24 cellular contexts compared by ENCODE assay signal in genomic region chr15:62612183-62612733, GRCh38.
"Had no signal": no experiment of that assay in that cellular context is flagged by ENCODE, and none has a peak within 500 bp of the region (broad histone marks: within the 10 kb centered on the region; RNA-seq: fewer than 3 reads in every experiment).

No MANE protein-coding gene starts in this region.

- H3K4me3 ChIP-seq: coronary artery, dorsolateral prefrontal cortex, esophagus muscularis mucosa, gastroesophageal sphincter, heart right ventricle, left lung, lower lobe of right lung had no signal

- FAIRE-seq: colon, endothelial cell of umbilical vein, frontal cortex, islet of Langerhans, keratinocyte had no signal

- H3K4me1 ChIP-seq: left lung had no signal

- H3K36me3 ChIP-seq: esophagus muscularis mucosa, gastroesophageal sphincter, heart right ventricle, left lung, lower lobe of right lung had no signal

- DNase-seq: dermis blood vessel endothelial cell; dorsolateral prefrontal cortex; effector CD4-positive, alpha-beta T cell; effector memory CD4-positive, alpha-beta T cell; foreskin keratinocyte; glutamatergic neuron; head of caudate nucleus; heart right ventricle; hippocampal formation; left colon; left lung; left ventricle myocardium superior; lower lobe of right lung; mesendoderm; midbrain; naive thymus-derived CD4-positive, alpha-beta T cell had no signal

- H3K27me3 ChIP-seq: dorsolateral prefrontal cortex, esophagus muscularis mucosa, foreskin keratinocyte, gastroesophageal sphincter, heart right ventricle, left lung had no signal

- ATAC-seq: foreskin keratinocyte; gastroesophageal sphincter; heart right ventricle; left colon; left lung; left ventricle myocardium superior; lower lobe of right lung; naive thymus-derived CD4-positive, alpha-beta T cell had no signal

- H3K9me3 ChIP-seq: esophagus muscularis mucosa, gastroesophageal sphincter, heart right ventricle, left lung, lower lobe of right lung had no signal

- H3K27ac ChIP-seq: coronary artery, esophagus muscularis mucosa, foreskin keratinocyte, gastroesophageal sphincter, heart right ventricle, left lung, lower lobe of right lung had no signal
